Comparison of ENCODE assay signal across 7 cellular contexts in genomic region chr1:205528887-205529825, GRCh38. TPM values are rescaled to one million over a fixed set of nuclear protein-coding genes. Genes with fewer than 3 reads are reported as not detected.
A peak's percentile ranks its signal among the peaks of the same experiment; 100 is the strongest.
DNase-seq lines count a peak whose midpoint lies in the region; ATAC-seq, FAIRE-seq and TF ChIP-seq lines count a peak whose summit lies in the region.

No MANE protein-coding gene starts in this region.

- H3K9me3 ChIP-seq in tibial nerve: no peaks in the 10 kb centered on the region

- H3K27ac ChIP-seq in tibial nerve: peak overlapping the region in 1 of 4 donors; percentile 42

- TF ChIP-seq POLR2A in GM12891 (IDR thresholded peaks at IDR 0.05; ENCODE audit: low read depth, low read length): no peak
- TF ChIP-seq POLR2A in tibial nerve (IDR thresholded peaks at IDR 0.05): no peak

- FAIRE-seq in GM12891 (lab: Jason Lieb, UNC): peak; percentile 84

- TF ChIP-seq EP300 in tibial nerve (IDR thresholded peaks at IDR 0.05): no peak

- ATAC-seq in SK-N-SH treated with all-trans-retinoic acid at 6 μM for 48 hours (peak; percentile 93), Right ventricle myocardium inferior (peak; percentile 60)

- peaks cover 0 to 41% (median 0%) of the 10 kb centered on the region in 3 donors for H3K36me3 ChIP-seq in tibial nerve

- H3K4me1 ChIP-seq in tibial nerve: peaks cover 0 to 12% (median 4%) of the 10 kb centered on the region in 4 donors

- 34 to 45% methylated on average over 41 to 53 of the region's 53 CpGs for WGBS in tibial nerve, 2 donors

- H3K4me3 ChIP-seq in Jurkat, Clone E6-1 (ENCODE audit: low read length): no peak overlapping the region; the same call in 1 of the 2 replicates
- peak overlapping the region in 3 of 4 donors; percentile 15 to 44 (median 17) for H3K4me3 ChIP-seq in tibial nerve

- intact Hi-C loops in Right ventricle myocardium inferior (cut with DNase I): loop anchor here (1.0 to 5.0 kb wide), 4 partner anchors 40 to 182 kb away; partner anchors contain the start of gene ELK4

- H3K27me3 ChIP-seq in tibial nerve: no peaks in the 10 kb centered on the region

- DNase-seq in GM12891 (ENCODE audit: insufficient read length, low spot score) (peak; percentile 95), Right ventricle myocardium inferior (ENCODE audit: missing footprints) (peak; percentile 91), pons (ENCODE audit: low spot score) (peak; percentile 65), tibial nerve (ENCODE audit: low spot score in 2 of 2) (peak; percentile 67 to 83)
- DNase-seq in Jurkat, Clone E6-1 (ENCODE audit: low read depth, low spot score): peak; percentile 29
- peak; percentile 85 for DNase-seq in activated naive CD4-positive, alpha-beta T cell treated with anti-CD3 and anti-CD28 coated beads, Interleukin-2, amount 50 U/mL, for 16 hours

- peak; percentile 92 to 96 (median 94) for TF ChIP-seq CTCF in tibial nerve (IDR thresholded peaks at IDR 0.05)

TF ChIP-seq in GM12891, 5 proteins besides CTCF, POLR2A, EP300 and RAD21:
- TF ChIP-seq PAX5 (IDR thresholded peaks at IDR 0.05; ENCODE audit: insufficient read depth, low read length, severe bottlenecking): no peak
- no peak for TF ChIP-seq POLR2AphosphoS5 (IDR thresholded peaks at IDR 0.05; ENCODE audit: low read depth, low read length)
- no peak for TF ChIP-seq POU2F2 (IDR thresholded peaks at IDR 0.05; ENCODE audit: low read depth, low read length)
- no peak for TF ChIP-seq TAF1 (IDR thresholded peaks at IDR 0.05; ENCODE audit: low read depth, low read length)
- no peak for TF ChIP-seq SPI1 (IDR thresholded peaks at IDR 0.05; ENCODE audit: low read depth, low read length)

TF ChIP-seq in SK-N-SH treated with all-trans-retinoic acid at 6 μM for 48 hours, 23 proteins besides CTCF, POLR2A, EP300 and RAD21:
- no peak for TF ChIP-seq CSRNP3 (CRISPR knock-in tag; IDR thresholded peaks at IDR 0.05)
- TF ChIP-seq TCF4 (CRISPR knock-in tag; IDR thresholded peaks at IDR 0.05; ENCODE audit: borderline replicate concordance): no peak
- TF ChIP-seq OSR1 (CRISPR knock-in tag; IDR thresholded peaks at IDR 0.05): no peak
- TF ChIP-seq ZNF70 (CRISPR knock-in tag; IDR thresholded peaks at IDR 0.05): no peak
- no peak for TF ChIP-seq BACH2 (CRISPR knock-in tag; IDR thresholded peaks at IDR 0.05; ENCODE audit: borderline replicate concordance)
- TF ChIP-seq RARB (CRISPR knock-in tag; IDR thresholded peaks at IDR 0.05): no peak
- TF ChIP-seq ZFP30 (CRISPR knock-in tag; IDR thresholded peaks at IDR 0.05): no peak
- TF ChIP-seq, protein P1, sequence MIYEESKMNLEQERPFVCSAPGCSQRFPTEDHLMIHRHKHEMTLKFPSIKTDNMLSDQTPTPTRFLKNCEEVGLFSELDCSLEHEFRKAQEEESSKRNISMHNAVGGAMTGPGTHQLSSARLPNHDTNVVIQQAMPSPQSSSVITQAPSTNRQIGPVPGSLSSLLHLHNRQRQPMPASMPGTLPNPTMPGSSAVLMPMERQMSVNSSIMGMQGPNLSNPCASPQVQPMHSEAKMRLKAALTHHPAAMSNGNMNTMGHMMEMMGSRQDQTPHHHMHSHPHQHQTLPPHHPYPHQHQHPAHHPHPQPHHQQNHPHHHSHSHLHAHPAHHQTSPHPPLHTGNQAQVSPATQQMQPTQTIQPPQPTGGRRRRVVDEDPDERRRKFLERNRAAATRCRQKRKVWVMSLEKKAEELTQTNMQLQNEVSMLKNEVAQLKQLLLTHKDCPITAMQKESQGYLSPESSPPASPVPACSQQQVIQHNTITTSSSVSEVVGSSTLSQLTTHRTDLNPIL (CRISPR knock-in tag; IDR thresholded peaks at IDR 0.05; ENCODE audit: low read depth): no peak
- TF ChIP-seq ISL1 (CRISPR knock-in tag; IDR thresholded peaks at IDR 0.05): no peak

RNA-seq across cellular contexts. Expression of gene CDK18, which starts 24.7 kb away (rescaled TPM):
- 0.15 TPM for polyA plus RNA-seq in GM12891 (2012; ENCODE audit: low read depth, missing spikeins)
- polyA plus RNA-seq in Jurkat, Clone E6-1 (2012; ENCODE audit: insufficient read depth, insufficient read length): 21.9 TPM
- total RNA-seq in Right ventricle myocardium inferior (180 TPM), tibial nerve (10 to 100 TPM in 1 of 4 donors, 1 to 10 TPM in 3; 5.1 to 14.1 (median 7.5) TPM)

Comparison
In these comparisons a context has a peak if more than half of its experiments do, and no peak if none do; other contexts are left out.
1. DNase-seq: peak in every context shown above with its lines; median percentile 95 in GM12891; 91 in Right ventricle myocardium inferior; 85 in activated naive CD4-positive, alpha-beta T cell treated with anti-CD3 and anti-CD28 coated beads, Interleukin-2, amount 50 U/mL, for 16 hours; 75 in tibial nerve; 65 in pons; 29 in Jurkat, Clone E6-1.
2. RNA of gene CDK18, which starts 24.7 kb away (total RNA-seq): 180 TPM in Right ventricle myocardium inferior (single experiment); 5.1 to 14.1 TPM in tibial nerve; every median in the first group is over 10 times any median in the second.